20 cellular contexts compared by ENCODE assay signal in the genomic region with DNA sequence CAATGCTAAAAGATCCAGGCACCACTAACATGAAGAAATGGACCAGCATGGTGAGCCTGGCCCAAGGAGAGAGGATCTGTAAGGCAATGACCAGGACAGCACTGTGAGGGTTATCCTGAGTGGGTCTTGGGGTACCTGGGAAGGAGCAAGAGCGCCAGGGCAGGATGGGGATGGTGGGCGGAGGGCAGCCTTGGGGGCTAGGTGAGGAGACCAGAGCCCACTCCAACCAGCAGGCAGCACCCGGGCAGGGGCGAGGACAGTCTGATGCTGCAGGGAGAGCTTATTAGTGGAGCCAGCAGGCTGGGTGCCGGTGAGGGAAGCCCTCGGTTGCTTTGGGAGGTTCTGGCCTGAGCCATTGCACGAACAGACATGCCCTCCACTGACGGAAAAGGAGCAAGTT. TPM values are rescaled to one million over a fixed set of nuclear protein-coding genes. Genes with fewer than 3 reads are reported as not detected.
DNase-seq lines count a peak whose midpoint lies in the region; TF ChIP-seq lines count a peak whose summit lies in the region.
"Had no signal": no experiment of that assay in that cellular context is flagged by ENCODE, and none has a peak within 500 bp of the region (broad histone marks: within the 10 kb centered on the region; RNA-seq: fewer than 3 reads in every experiment).

No MANE protein-coding gene starts in this region.

- H3K4me1 ChIP-seq in endodermal cell (ENCODE audit: control insufficient read depth, insufficient read depth, low read length) = no peaks in the 10 kb centered on the region

- H3K36me3 Mint-ChIP-seq in activated CD4-positive, alpha-beta T cell treated with anti-CD3 and anti-CD28 coated beads, Interleukin-2, amount 10 ng/mL, durations not matched to agents 24 days and 14 days (ENCODE audit: low read depth) = peaks cover 57% of the 10 kb centered on the region
- H3K36me3 Mint-ChIP-seq in activated naive CD8-positive, alpha-beta T cell = peaks cover 3% of the 10 kb centered on the region
- H3K36me3 Mint-ChIP-seq in endodermal cell (ENCODE audit: low read depth) = peaks cover 52% of the 10 kb centered on the region

- H3K27me3 Mint-ChIP-seq in activated CD4-positive, alpha-beta T cell treated with anti-CD3 and anti-CD28 coated beads, Interleukin-2, amount 10 ng/mL, durations not matched to agents 24 days and 14 days = no peaks in the 10 kb centered on the region
- H3K27me3 Mint-ChIP-seq in activated naive CD8-positive, alpha-beta T cell = no peaks in the 10 kb centered on the region
- no peaks in the 10 kb centered on the region for H3K27me3 Mint-ChIP-seq in endodermal cell (ENCODE audit: insufficient read depth)
- H3K27me3 Mint-ChIP-seq: activated CD4-positive, alpha-beta memory T cell treated with anti-CD3 and anti-CD28 coated beads, Interleukin-2, amount 10 ng/mL, durations not matched to agents 7 days and 5 days had no signal

- no peak overlapping the region for H3K4me3 Mint-ChIP-seq in activated CD4-positive, alpha-beta T cell treated with anti-CD3 and anti-CD28 coated beads, Interleukin-2, amount 10 ng/mL, durations not matched to agents 24 days and 14 days
- H3K4me3 Mint-ChIP-seq in activated naive CD8-positive, alpha-beta T cell = no peak overlapping the region
- no peak overlapping the region for H3K4me3 Mint-ChIP-seq in endodermal cell
- H3K4me3 Mint-ChIP-seq: activated CD4-positive, alpha-beta memory T cell treated with anti-CD3 and anti-CD28 coated beads, Interleukin-2, amount 10 ng/mL, durations not matched to agents 7 days and 5 days had no signal

- intact Hi-C loops in activated CD4-positive, alpha-beta T cell treated with anti-CD3 and anti-CD28 coated beads, Interleukin-2, amount 10 ng/mL, durations not matched to agents 24 days and 14 days (cut with micrococcal nuclease) = no loop called here

- no peaks in the 10 kb centered on the region for H3K27me3 ChIP-seq in endodermal cell (ENCODE audit: control insufficient read depth, insufficient read depth, low read length, poor library complexity, severe bottlenecking)
- H3K27me3 ChIP-seq: hepatocyte had no signal

- no peak for DNase-seq in activated CD4-positive, alpha-beta T cell treated with anti-CD3 and anti-CD28 coated beads, Interleukin-2, amount 10 ng/mL, durations not matched to agents 24 days and 14 days
- DNase-seq in activated CD4-positive, alpha-beta T cell treated with anti-CD3 and anti-CD28 coated beads for 4 hours = no peak
- no peak for DNase-seq in endodermal cell
- DNase-seq in substantia nigra (lab: John Stamatoyannopoulos, UW) = no peak
- DNase-seq in NCI-H82 treated with DMSO at 0.1 percent for 48 hours (lab: John Stamatoyannopoulos, UW; ENCODE audit: unreplicated experiment) = no peak
- DNase-seq in NCI-H146 treated with DMSO at 0.1 percent for 48 hours (lab: John Stamatoyannopoulos, UW; ENCODE audit: unreplicated experiment) = no peak
- DNase-seq in NCI-H526 treated with DMSO at 0.1 percent for 48 hours (lab: John Stamatoyannopoulos, UW) = no peak
- DNase-seq: activated CD4-positive, alpha-beta memory T cell treated with anti-CD3 and anti-CD28 coated beads, Interleukin-2, amount 10 ng/mL, durations not matched to agents 7 days and 5 days; anterior cingulate cortex; islet precursor cell; NCI-H2029 treated with DMSO at 0.1 percent for 48 hours; NCI-H446; NK-92 treated with Interleukin-12 subunit alpha and Interleukin-12 subunit beta, amount 100 ng/mL, for 24 hours; RPMI8226; stimulated activated naive CD4-positive, alpha-beta T cell had no signal

- H3K27ac Mint-ChIP-seq in activated CD4-positive, alpha-beta T cell treated with anti-CD3 and anti-CD28 coated beads, Interleukin-2, amount 10 ng/mL, durations not matched to agents 24 days and 14 days = peak overlapping the region; percentile 70
- peak overlapping the region; percentile 58 for H3K27ac Mint-ChIP-seq in activated naive CD8-positive, alpha-beta T cell
- H3K27ac Mint-ChIP-seq in endodermal cell = peak overlapping the region; percentile 4
- H3K27ac Mint-ChIP-seq: activated CD4-positive, alpha-beta memory T cell treated with anti-CD3 and anti-CD28 coated beads, Interleukin-2, amount 10 ng/mL, durations not matched to agents 7 days and 5 days had no signal

- H3K36me3 ChIP-seq in endodermal cell (ENCODE audit: control insufficient read depth, insufficient read depth, low read length) = peaks cover 63% of the 10 kb centered on the region

- H3K9me3 ChIP-seq in endodermal cell (ENCODE audit: control insufficient read depth, low read length) = no peaks in the 10 kb centered on the region

- no peak for TF ChIP-seq CTCF in endodermal cell (conservative IDR thresholded peaks at IDR 0.05)

- H3K4me3 ChIP-seq in endodermal cell (ENCODE audit: low read length) = no peak overlapping the region
- H3K4me3 ChIP-seq: hepatocyte had no signal

- H3K9me3 Mint-ChIP-seq in activated CD4-positive, alpha-beta T cell treated with anti-CD3 and anti-CD28 coated beads, Interleukin-2, amount 10 ng/mL, durations not matched to agents 24 days and 14 days = no peaks in the 10 kb centered on the region
- no peaks in the 10 kb centered on the region for H3K9me3 Mint-ChIP-seq in activated naive CD8-positive, alpha-beta T cell (ENCODE audit: low read depth)
- H3K9me3 Mint-ChIP-seq in endodermal cell = no peaks in the 10 kb centered on the region
- H3K9me3 Mint-ChIP-seq: activated CD4-positive, alpha-beta memory T cell treated with anti-CD3 and anti-CD28 coated beads, Interleukin-2, amount 10 ng/mL, durations not matched to agents 7 days and 5 days had no signal

- H3K9ac ChIP-seq in endodermal cell (ENCODE audit: extremely low read depth, low read length, poor library complexity, severe bottlenecking) = no peak overlapping the region
- H3K9ac ChIP-seq: KMS-11, parathyroid adenoma had no signal

- WGBS in endodermal cell (ENCODE audit: insufficient coverage in 1 of 2, insufficient read length in 1 of 2), 2 experiments = 95 to 98% methylated on average over 6 to 8 of the region's 8 CpGs

- H3K4me1 Mint-ChIP-seq in activated CD4-positive, alpha-beta T cell treated with anti-CD3 and anti-CD28 coated beads, Interleukin-2, amount 10 ng/mL, durations not matched to agents 24 days and 14 days = no peaks in the 10 kb centered on the region
- peaks cover 43% of the 10 kb centered on the region for H3K4me1 Mint-ChIP-seq in activated naive CD8-positive, alpha-beta T cell (ENCODE audit: low read depth)
- peaks cover 7% of the 10 kb centered on the region for H3K4me1 Mint-ChIP-seq in endodermal cell

- H3K27ac ChIP-seq in endodermal cell (ENCODE audit: low read depth, low read length) (no peak overlapping the region), substantia nigra (ENCODE audit: low read depth, low read length, poor library complexity, severe bottlenecking) (peak overlapping the region; percentile 99)
- H3K27ac ChIP-seq: C4-2B, hepatocyte, KMS-11 had no signal

RNA-seq across cellular contexts. Expression of gene NAP1L4, which starts 10.7 kb away (rescaled TPM):
- total RNA-seq in activated CD4-positive, alpha-beta T cell treated with anti-CD3 and anti-CD28 coated beads, Interleukin-2, amount 10 ng/mL, durations not matched to agents 24 days and 14 days = 263 and 272 TPM in 2 replicates
- total RNA-seq in endodermal cell = 100 to 1,000 TPM; 198 to 206 TPM
- polyA plus RNA-seq in endodermal cell (2013, experiment 1 of 2) = 171 TPM
- 165 TPM for polyA plus RNA-seq in endodermal cell (2013, experiment 2 of 2)

RNA-seq across cellular contexts. Expression of gene CARS1, which starts 54.4 kb away (rescaled TPM):
- total RNA-seq in activated CD4-positive, alpha-beta T cell treated with anti-CD3 and anti-CD28 coated beads, Interleukin-2, amount 10 ng/mL, durations not matched to agents 24 days and 14 days = 56.5 and 63.1 TPM in 2 replicates
- 10 to 100 TPM; 48.0 to 52.8 TPM for total RNA-seq in endodermal cell
- polyA plus RNA-seq in endodermal cell (2013, experiment 1 of 2) = 59.6 TPM
- 35.9 TPM for polyA plus RNA-seq in endodermal cell (2013, experiment 2 of 2)

Comparison
In these comparisons a context has a peak if more than half of its experiments do, and no peak if none do; other contexts are left out.
1. H3K27ac Mint-ChIP-seq: peak in every context shown above with its lines; median percentile 70 in activated CD4-positive, alpha-beta T cell treated with anti-CD3 and anti-CD28 coated beads, Interleukin-2, amount 10 ng/mL, durations not matched to agents 24 days and 14 days; 58 in activated naive CD8-positive, alpha-beta T cell; 4 in endodermal cell.